Comparison of ENCODE assay signal across 12 cellular contexts in genomic region chr6:137933696-137934095, GRCh38.
DNase-seq lines count a peak whose midpoint lies in the region; ATAC-seq and TF ChIP-seq lines count a peak whose summit lies in the region.
"Had no signal": no experiment of that assay in that cellular context is flagged by ENCODE, and none has a peak within 500 bp of the region (broad histone marks: within the 10 kb centered on the region; RNA-seq: fewer than 3 reads in every experiment).

No MANE protein-coding gene starts in this region.

- peaks cover 4% of the 10 kb centered on the region for H3K4me1 ChIP-seq in body of pancreas

- peaks cover 50% of the 10 kb centered on the region for H3K4me1 Mint-ChIP-seq in activated T-cell treated with anti-CD3 and anti-CD28 coated beads, Interleukin-2, amount 50 U/mL, for 72 hours (ENCODE audit: low read depth)
- peaks cover 1% of the 10 kb centered on the region for H3K4me1 Mint-ChIP-seq in type B pancreatic cell (ENCODE audit: unreplicated experiment)

- peak in 1 of 2 donors; percentile 25 for ATAC-seq in activated T-cell treated with anti-CD3 and anti-CD28 coated beads, Interleukin-2, amount 50 U/mL, for 72 hours (replicated peaks in 1 of 2)
- ATAC-seq in body of pancreas (peak; percentile 92), HG03135 (IDR thresholded peaks at IDR 0.05; ENCODE audit: unreplicated experiment) (no peak)

- no peak overlapping the region for H3K4me3 ChIP-seq in body of pancreas

- H3K27me3 Mint-ChIP-seq in activated T-cell treated with anti-CD3 and anti-CD28 coated beads, Interleukin-2, amount 50 U/mL, for 72 hours (ENCODE audit: low read depth), result no peaks in the 10 kb centered on the region
- H3K27me3 Mint-ChIP-seq in type B pancreatic cell, result no peaks in the 10 kb centered on the region

- DNase-seq in activated T-cell treated with anti-CD3 and anti-CD28 coated beads, Interleukin-2, amount 50 U/mL, for 72 hours, result no peak
- DNase-seq in activated T-cell treated with anti-CD3 and anti-CD28 coated beads, Interleukin-2, amount 50 U/mL, for 48 hours, result no peak
- DNase-seq in body of pancreas, result peak; percentile 45 to 73 (median 66)
- DNase-seq in iris pigment epithelial cell (ENCODE audit: low read depth), result peak; percentile 87
- DNase-seq in type B pancreatic cell (ENCODE audit: extremely low spot score, unreplicated experiment), result no peak
- no peak for DNase-seq in activated CD8-positive, alpha-beta memory T cell treated with anti-CD3 and anti-CD28 coated beads for 24 hours
- no peak for DNase-seq in LoVo (ENCODE audit: low spot score)
- DNase-seq: activated naive CD4-positive, alpha-beta T cell; GF-D8; NCI-H1092; stimulated activated CD4-positive, alpha-beta T cell treated with anti-CD3 and anti-CD28 coated beads, Interleukin-4, amount 100 ng/mL, for 24 hours had no signal

- TF ChIP-seq CTCF in body of pancreas (IDR thresholded peaks at IDR 0.05) (no peak), type B pancreatic cell (conservative IDR thresholded peaks at IDR 0.05) (no peak)

- no peak for TF ChIP-seq POLR2A in body of pancreas (IDR thresholded peaks at IDR 0.05)

- no peaks in the 10 kb centered on the region for H3K27me3 ChIP-seq in body of pancreas

- peaks cover 8 to 14% of the 10 kb centered on the region in 2 donors for H3K9me3 Mint-ChIP-seq in activated T-cell treated with anti-CD3 and anti-CD28 coated beads, Interleukin-2, amount 50 U/mL, for 72 hours
- peaks cover 5% of the 10 kb centered on the region for H3K9me3 Mint-ChIP-seq in type B pancreatic cell

- H3K27ac Mint-ChIP-seq in activated T-cell treated with anti-CD3 and anti-CD28 coated beads, Interleukin-2, amount 50 U/mL, for 72 hours, result peak overlapping the region; percentile 50
- H3K27ac Mint-ChIP-seq in type B pancreatic cell, result peak overlapping the region; percentile 27

- 31 to 34% methylated on average over 3 of the region's 3 CpGs for WGBS in body of pancreas, 2 donors

- intact Hi-C loops in body of pancreas (cut with DNase I), result no loop called here

- no peaks in the 10 kb centered on the region for H3K9me3 ChIP-seq in body of pancreas

- no peaks in the 10 kb centered on the region for H3K36me3 ChIP-seq in body of pancreas (replicated peaks in 1 of 2; ENCODE audit: insufficient read depth in 1 of 2, low read depth in 2 of 2)

- no peak overlapping the region for H3K4me3 Mint-ChIP-seq in activated T-cell treated with anti-CD3 and anti-CD28 coated beads, Interleukin-2, amount 50 U/mL, for 72 hours
- H3K4me3 Mint-ChIP-seq in type B pancreatic cell, result no peak overlapping the region

- peak overlapping the region; percentile 43 to 58 (median 54) for H3K27ac ChIP-seq in body of pancreas

- H3K36me3 Mint-ChIP-seq in activated T-cell treated with anti-CD3 and anti-CD28 coated beads, Interleukin-2, amount 50 U/mL, for 72 hours (ENCODE audit: insufficient read depth in 2 of 2), result peaks cover 10 to 28% of the 10 kb centered on the region in 2 donors
- H3K36me3 Mint-ChIP-seq in type B pancreatic cell, result no peaks in the 10 kb centered on the region

Comparison
In these comparisons a context has a peak if more than half of its experiments do, and no peak if none do; other contexts are left out.
1. DNase-seq: peak in body of pancreas (4 of 4) and iris pigment epithelial cell (single experiment); none in activated T-cell treated with anti-CD3 and anti-CD28 coated beads, Interleukin-2, amount 50 U/mL, for 72 hours (0 of 2), activated T-cell treated with anti-CD3 and anti-CD28 coated beads, Interleukin-2, amount 50 U/mL, for 48 hours (0 of 2), type B pancreatic cell (single experiment), activated CD8-positive, alpha-beta memory T cell treated with anti-CD3 and anti-CD28 coated beads for 24 hours (single experiment) and LoVo (single experiment).